19 cellular contexts compared by ENCODE assay signal in genomic region chr10:34092891-34093290, GRCh38.
DNase-seq lines count a peak whose midpoint lies in the region; ATAC-seq, FAIRE-seq and TF ChIP-seq lines count a peak whose summit lies in the region.
"Had no signal": no experiment of that assay in that cellular context is flagged by ENCODE, and none has a peak within 500 bp of the region (broad histone marks: within the 10 kb centered on the region; RNA-seq: fewer than 3 reads in every experiment).

No MANE protein-coding gene starts in this region.

- no peaks in the 10 kb centered on the region for H3K4me1 ChIP-seq in astrocyte (ENCODE audit: insufficient read depth, low read length)
- H3K4me1 ChIP-seq: A549 had no signal

- peaks cover 14% of the 10 kb centered on the region for H3K9me3 Mint-ChIP-seq in astrocyte (ENCODE audit: unreplicated experiment)

- peaks cover 5% of the 10 kb centered on the region for H3K36me3 Mint-ChIP-seq in astrocyte (ENCODE audit: low read depth, unreplicated experiment)
- H3K36me3 Mint-ChIP-seq: CD14-positive monocyte had no signal

- H3K9me3 ChIP-seq in astrocyte (ENCODE audit: insufficient read depth, low read depth, low read length), result no peaks in the 10 kb centered on the region

- no peak overlapping the region for H3K27ac Mint-ChIP-seq in astrocyte (ENCODE audit: unreplicated experiment)
- H3K27ac Mint-ChIP-seq: CD14-positive monocyte had no signal

- no peaks in the 10 kb centered on the region for H3K4me1 Mint-ChIP-seq in astrocyte (ENCODE audit: low read depth, unreplicated experiment)
- H3K4me1 Mint-ChIP-seq: CD14-positive monocyte had no signal

- no peak overlapping the region for H3K4me3 ChIP-seq in astrocyte (ENCODE audit: insufficient read depth, low read depth, low read length)
- H3K4me3 ChIP-seq: A549 had no signal

- H3K27me3 Mint-ChIP-seq in astrocyte (ENCODE audit: low read depth, unreplicated experiment), result peaks cover 4% of the 10 kb centered on the region

- no peak overlapping the region for H2AFZ ChIP-seq in astrocyte (ENCODE audit: low read depth, low read length)

- H4K20me1 ChIP-seq in astrocyte (ENCODE audit: insufficient read depth, low read length), result no peaks in the 10 kb centered on the region

- no peaks in the 10 kb centered on the region for H3K79me2 ChIP-seq in astrocyte (ENCODE audit: insufficient read depth, low read length)

- no peaks in the 10 kb centered on the region for H3K36me3 ChIP-seq in astrocyte (ENCODE audit: insufficient read depth, low read length)

- H3K4me2 ChIP-seq in astrocyte (ENCODE audit: low read length), result no peak overlapping the region
- H3K4me2 ChIP-seq: A549 had no signal

- no peak for ATAC-seq in HG03095 (IDR thresholded peaks at IDR 0.05; ENCODE audit: unreplicated experiment)
- ATAC-seq: A549 had no signal

- no peak for TF ChIP-seq CTCF in astrocyte (IDR thresholded peaks at IDR 0.05; ENCODE audit: insufficient read depth, low read depth, low read length)

- no peak overlapping the region for H3K27ac ChIP-seq in astrocyte (ENCODE audit: low read depth, low read length)
- H3K27ac ChIP-seq: A549 had no signal

- no peak overlapping the region for H3K4me3 Mint-ChIP-seq in astrocyte (ENCODE audit: unreplicated experiment)
- H3K4me3 Mint-ChIP-seq: CD14-positive monocyte had no signal

- FAIRE-seq in astrocyte (lab: Jason Lieb, UNC), result no peak
- FAIRE-seq: A549, GM12891 had no signal

- peak; percentile 32 for DNase-seq in AG20443 (ENCODE audit: low spot score)
- peak; percentile 39 for DNase-seq in HCEC 1CT
- peak; percentile 21 for DNase-seq in astrocyte (ENCODE audit: low read depth)
- DNase-seq in iris pigment epithelial cell (ENCODE audit: low read depth), result peak; percentile 41
- no peak for DNase-seq in foreskin melanocyte
- no peak for DNase-seq in activated CD4-positive, alpha-beta T cell treated with anti-CD3 and anti-CD28 coated beads for 4 hours
- DNase-seq in HuH-7.5 (ENCODE audit: low spot score), result no peak
- DNase-seq: DND-41, GF-D8, NCI-H1105, NCI-H2081 treated with DMSO at 0.1 percent for 48 hours, NCI-H510A, NCI-H774, RPMI8226, T-helper 1 cell had no signal

- H3K27me3 ChIP-seq in astrocyte (ENCODE audit: insufficient read depth, low read length), result no peaks in the 10 kb centered on the region

- no peak overlapping the region for H3K9ac ChIP-seq in astrocyte (ENCODE audit: low read length)

Comparison
In these comparisons a context has a peak if more than half of its experiments do, and no peak if none do; other contexts are left out.
1. DNase-seq: peak in AG20443 (single experiment), HCEC 1CT (single experiment), astrocyte (single experiment) and iris pigment epithelial cell (single experiment); none in foreskin melanocyte (single experiment), activated CD4-positive, alpha-beta T cell treated with anti-CD3 and anti-CD28 coated beads for 4 hours (0 of 2) and HuH-7.5 (single experiment).